Comparison of ENCODE assay signal across 21 cellular contexts in the genomic region with DNA sequence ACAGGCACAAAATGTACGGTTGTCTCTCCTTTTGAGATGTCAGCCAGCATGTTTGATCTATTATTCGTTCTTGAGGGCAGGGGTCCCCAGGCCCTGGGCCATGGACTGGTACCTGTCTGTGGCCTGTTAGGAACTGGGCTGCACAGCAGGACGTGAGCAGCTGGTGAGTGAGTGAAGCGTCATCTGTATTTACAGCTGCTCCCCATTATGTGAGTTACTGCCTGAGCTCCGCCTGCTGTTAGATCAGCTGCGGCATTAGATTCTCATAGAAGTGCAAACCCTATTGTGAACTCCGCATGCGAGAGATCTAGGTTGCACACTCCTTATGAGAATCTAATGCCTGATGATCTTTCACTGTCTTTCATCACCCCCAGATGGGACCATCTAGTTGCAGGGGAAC. TPM values are rescaled to one million over a fixed set of nuclear protein-coding genes. Genes with fewer than 3 reads are reported as not detected.
DNase-seq lines count a peak whose midpoint lies in the region; ATAC-seq, FAIRE-seq and TF ChIP-seq lines count a peak whose summit lies in the region.
"Had no signal": no experiment of that assay in that cellular context is flagged by ENCODE, and none has a peak within 500 bp of the region (broad histone marks: within the 10 kb centered on the region; RNA-seq: fewer than 3 reads in every experiment).

No MANE protein-coding gene starts in this region.

- H3K79me2 ChIP-seq in astrocyte (ENCODE audit: insufficient read depth, low read length): no peaks in the 10 kb centered on the region

- H3K9me3 ChIP-seq in astrocyte (ENCODE audit: insufficient read depth, low read depth, low read length): no peaks in the 10 kb centered on the region
- H3K9me3 ChIP-seq: gastrocnemius medialis, left lung, mucosa of descending colon had no signal

- TF ChIP-seq CTCF in astrocyte (IDR thresholded peaks at IDR 0.05; ENCODE audit: insufficient read depth, low read depth, low read length): no peak

- H3K4me3 Mint-ChIP-seq in astrocyte (ENCODE audit: unreplicated experiment): no peak overlapping the region
- H3K4me3 Mint-ChIP-seq in activated T-cell treated with anti-CD3 and anti-CD28 coated beads, Interleukin-2, amount 50 U/mL, for 4 hours: no peak overlapping the region
- H3K4me3 Mint-ChIP-seq: activated CD4-positive, alpha-beta T cell treated with anti-CD3 and anti-CD28 coated beads, Interleukin-2, amount 10 ng/mL, durations not matched to agents 24 days and 14 days; CD8-positive, alpha-beta memory T cell had no signal

- no peak overlapping the region for H3K4me3 ChIP-seq in astrocyte (ENCODE audit: insufficient read depth, low read depth, low read length)
- H3K4me3 ChIP-seq: gastrocnemius medialis, left lung, mucosa of descending colon had no signal

- peaks cover 8% of the 10 kb centered on the region for H3K27me3 ChIP-seq in astrocyte (ENCODE audit: insufficient read depth, low read length)
- H3K27me3 ChIP-seq: left lung had no signal

- no peaks in the 10 kb centered on the region for H3K4me1 Mint-ChIP-seq in astrocyte (ENCODE audit: low read depth, unreplicated experiment)
- H3K4me1 Mint-ChIP-seq in activated T-cell treated with anti-CD3 and anti-CD28 coated beads, Interleukin-2, amount 50 U/mL, for 4 hours (ENCODE audit: low read depth): no peaks in the 10 kb centered on the region
- H3K4me1 Mint-ChIP-seq: activated CD4-positive, alpha-beta T cell treated with anti-CD3 and anti-CD28 coated beads, Interleukin-2, amount 10 ng/mL, durations not matched to agents 24 days and 14 days; CD8-positive, alpha-beta memory T cell had no signal

- H3K36me3 Mint-ChIP-seq in astrocyte (ENCODE audit: low read depth, unreplicated experiment): no peaks in the 10 kb centered on the region
- H3K36me3 Mint-ChIP-seq in activated T-cell treated with anti-CD3 and anti-CD28 coated beads, Interleukin-2, amount 50 U/mL, for 4 hours (ENCODE audit: insufficient read depth): no peaks in the 10 kb centered on the region
- H3K36me3 Mint-ChIP-seq: CD8-positive, alpha-beta memory T cell had no signal

- H3K9me3 Mint-ChIP-seq in astrocyte (ENCODE audit: unreplicated experiment): peaks cover 6% of the 10 kb centered on the region
- no peaks in the 10 kb centered on the region for H3K9me3 Mint-ChIP-seq in activated T-cell treated with anti-CD3 and anti-CD28 coated beads, Interleukin-2, amount 50 U/mL, for 4 hours
- H3K9me3 Mint-ChIP-seq: activated CD4-positive, alpha-beta T cell treated with anti-CD3 and anti-CD28 coated beads, Interleukin-2, amount 10 ng/mL, durations not matched to agents 24 days and 14 days had no signal

- H4K20me1 ChIP-seq in astrocyte (ENCODE audit: insufficient read depth, low read length): no peaks in the 10 kb centered on the region

- H2AFZ ChIP-seq in astrocyte (ENCODE audit: low read depth, low read length): no peak overlapping the region

- DNase-seq in NCI-H82 (lab: John Stamatoyannopoulos, UW) (peak; percentile 77), NCI-H82 treated with DMSO at 0.1 percent for 48 hours (lab: John Stamatoyannopoulos, UW; ENCODE audit: unreplicated experiment) (no peak), NCI-H345 (lab: John Stamatoyannopoulos, UW) (peak; percentile 68), astrocyte (ENCODE audit: low read depth) (no peak), stromal cell of bone marrow (ENCODE audit: low read depth) (peak; percentile 43), NCI-H2029 (lab: John Stamatoyannopoulos, UW) (no peak)
- no peak for DNase-seq in activated T-cell treated with anti-CD3 and anti-CD28 coated beads, Interleukin-2, amount 50 U/mL, for 4 hours
- DNase-seq: activated CD4-positive, alpha-beta T cell treated with anti-CD3 and anti-CD28 coated beads, Interleukin-2, amount 10 ng/mL, durations not matched to agents 24 days and 14 days; activated CD8-positive, alpha-beta memory T cell treated with anti-CD3 and anti-CD28 coated beads, Interleukin-2, amount 50 U/mL, for 48 hours; aorta; CD8-positive, alpha-beta memory T cell; gastrocnemius medialis; left lung; mucosa of descending colon; NCI-H526 treated with DMSO at 0.1 percent for 48 hours; occipital lobe; stimulated activated CD4-positive, alpha-beta T cell treated with anti-CD3 and anti-CD28 coated beads, Interleukin-2, amount 100 ng/mL, for 24 hours had no signal

- no peaks in the 10 kb centered on the region for H3K36me3 ChIP-seq in astrocyte (ENCODE audit: insufficient read depth, low read length)
- H3K36me3 ChIP-seq: gastrocnemius medialis, left lung had no signal

- FAIRE-seq in astrocyte (lab: Jason Lieb, UNC): no peak
- FAIRE-seq: G401.6, RCC 7860 had no signal

- H3K9ac ChIP-seq in astrocyte (ENCODE audit: low read length): no peak overlapping the region

- ATAC-seq in activated T-cell treated with anti-CD3 and anti-CD28 coated beads, Interleukin-2, amount 50 U/mL, for 4 hours: no peak
- no peak for ATAC-seq in HG03469 (IDR thresholded peaks at IDR 0.05; ENCODE audit: unreplicated experiment)
- ATAC-seq: gastrocnemius medialis, left lung, mucosa of descending colon, sciatic nerve had no signal

- no peaks in the 10 kb centered on the region for H3K4me1 ChIP-seq in astrocyte (ENCODE audit: insufficient read depth, low read length)
- H3K4me1 ChIP-seq: gastrocnemius medialis, left lung had no signal

- no peak overlapping the region for H3K27ac Mint-ChIP-seq in astrocyte (ENCODE audit: unreplicated experiment)
- H3K27ac Mint-ChIP-seq: activated CD4-positive, alpha-beta T cell treated with anti-CD3 and anti-CD28 coated beads, Interleukin-2, amount 10 ng/mL, durations not matched to agents 24 days and 14 days; CD8-positive, alpha-beta memory T cell had no signal

- H3K27me3 Mint-ChIP-seq in astrocyte (ENCODE audit: low read depth, unreplicated experiment): no peaks in the 10 kb centered on the region
- H3K27me3 Mint-ChIP-seq in activated T-cell treated with anti-CD3 and anti-CD28 coated beads, Interleukin-2, amount 50 U/mL, for 4 hours (ENCODE audit: low read depth): peaks cover 23% of the 10 kb centered on the region

- no peak overlapping the region for H3K27ac ChIP-seq in astrocyte (ENCODE audit: low read depth, low read length)
- H3K27ac ChIP-seq: gastrocnemius medialis, left lung had no signal

- peak overlapping the region; percentile 25 for H3K4me2 ChIP-seq in astrocyte (ENCODE audit: low read length)

RNA-seq across cellular contexts. Expression of gene SCN8A, which starts 41.4 kb away (rescaled TPM):
- total RNA-seq in astrocyte: 6.5 and 6.9 TPM in 2 replicates
- total RNA-seq in activated T-cell treated with anti-CD3 and anti-CD28 coated beads, Interleukin-2, amount 50 U/mL, for 4 hours: under 1 TPM; 0.23 to 0.46 (median 0.45) TPM

Comparison
In these comparisons a context has a peak if more than half of its experiments do, and no peak if none do; other contexts are left out.
1. DNase-seq: peak in NCI-H82 (single experiment), NCI-H345 (single experiment) and stromal cell of bone marrow (single experiment); none in NCI-H82 treated with DMSO at 0.1 percent for 48 hours (single experiment), astrocyte (single experiment), NCI-H2029 (single experiment) and activated T-cell treated with anti-CD3 and anti-CD28 coated beads, Interleukin-2, amount 50 U/mL, for 4 hours (single experiment).